Comparison of ENCODE assay signal across 26 cellular contexts in genomic region chr22:43792905-43793304, GRCh38.
"Had no signal": no experiment of that assay in that cellular context is flagged by ENCODE, and none has a peak within 500 bp of the region (broad histone marks: within the 10 kb centered on the region; RNA-seq: fewer than 3 reads in every experiment).

No MANE protein-coding gene starts in this region.

- H3K4me1 ChIP-seq: neural progenitor cell, parathyroid adenoma, psoas muscle, right lobe of liver, thyroid gland, tibial nerve, upper lobe of left lung had no signal

- H3K36me3 ChIP-seq: neural progenitor cell, ovary, right lobe of liver, sigmoid colon, thoracic aorta, thyroid gland, upper lobe of left lung, vagina had no signal

- H3K27ac ChIP-seq: neural progenitor cell, ovary, parathyroid adenoma, psoas muscle, right lobe of liver, sigmoid colon, thoracic aorta, thyroid gland, tibial nerve, upper lobe of left lung, vagina had no signal

- H3K27me3 ChIP-seq: ovary, right lobe of liver, sigmoid colon, thyroid gland, tibial nerve, upper lobe of left lung, vagina had no signal

- H3K4me3 ChIP-seq: neural progenitor cell, ovary, psoas muscle, right lobe of liver, sigmoid colon, thoracic aorta, thyroid gland, tibial nerve, upper lobe of left lung, vagina had no signal

- DNase-seq: naive thymus-derived CD8-positive, alpha-beta T cell; nephron progenitor cell; occipital lobe; ovary; psoas muscle; right cardiac atrium; right lobe of liver; sigmoid colon; small intestine; stimulated activated CD4-positive, alpha-beta T cell treated with anti-CD3 and anti-CD28 coated beads, Interleukin-15, amount 100 ng/mL, for 24 hours; stimulated activated CD4-positive, alpha-beta T cell treated with anti-CD3 and anti-CD28 coated beads, Interleukin-2, amount 100 ng/mL, for 24 hours; stimulated activated CD4-positive, alpha-beta T cell treated with anti-CD3 and anti-CD28 coated beads, Interleukin-4, amount 100 ng/mL, for 1 hour; stimulated activated CD4-positive, alpha-beta T cell treated with anti-CD3 and anti-CD28 coated beads, Interleukin-4, amount 100 ng/mL, for 4 hours; stimulated activated CD8-positive, alpha-beta memory T cell treated with anti-CD3 and anti-CD28 coated beads, Interleukin-4, amount 100 ng/mL, for 48 hours; stimulated activated naive CD4-positive, alpha-beta T cell; stimulated activated naive CD8-positive, alpha-beta T cell treated with anti-CD3 and anti-CD28 coated beads, Interleukin-15, amount 100 ng/mL, for 72 hours; stimulated activated naive CD8-positive, alpha-beta T cell treated with anti-CD3 and anti-CD28 coated beads, Interleukin-15, Interleukin-2, amounts not matched to agents 100 U/mL and 50 U/mL, for 24 hours; substantia nigra; thyroid gland; trophoblast cell; upper lobe of left lung had no signal

- H3K9me3 ChIP-seq: ovary, psoas muscle, right lobe of liver, sigmoid colon, thoracic aorta, thyroid gland, upper lobe of left lung had no signal
